Comparison of ENCODE assay signal across 14 cellular contexts in genomic region chr6:44057238-44057930, GRCh38.
A peak's percentile ranks its signal among the peaks of the same experiment; 100 is the strongest.
DNase-seq lines count a peak whose midpoint lies in the region; ATAC-seq and TF ChIP-seq lines count a peak whose summit lies in the region.
"Had no signal": no experiment of that assay in that cellular context is flagged by ENCODE, and none has a peak within 500 bp of the region (broad histone marks: within the 10 kb centered on the region; RNA-seq: fewer than 3 reads in every experiment).

No MANE protein-coding gene starts in this region.

- H3K27me3 ChIP-seq in endodermal cell (ENCODE audit: control insufficient read depth, insufficient read depth, low read length, poor library complexity, severe bottlenecking): no peaks in the 10 kb centered on the region

- no peak overlapping the region for H3K4me3 ChIP-seq in endodermal cell (ENCODE audit: low read length)

- H3K4me3 Mint-ChIP-seq in endodermal cell (no peak overlapping the region), neural crest cell (no peak overlapping the region)
- no peak overlapping the region for H3K4me3 Mint-ChIP-seq in activated naive CD8-positive, alpha-beta T cell treated with anti-CD3 and anti-CD28 coated beads for 36 hours
- H3K4me3 Mint-ChIP-seq: activated naive CD8-positive, alpha-beta T cell; naive thymus-derived CD4-positive, alpha-beta T cell had no signal

- no peak for TF ChIP-seq CTCF in 22Rv1 (IDR thresholded peaks at IDR 0.05)
- no peak for TF ChIP-seq CTCF in endodermal cell (conservative IDR thresholded peaks at IDR 0.05)
- no peak for TF ChIP-seq CTCF in neural crest cell (conservative IDR thresholded peaks at IDR 0.05)

- peak; percentile 77 for DNase-seq in M059J (ENCODE audit: low read depth)
- DNase-seq in endodermal cell: no peak
- no peak for DNase-seq in neural crest cell (ENCODE audit: low read depth, low spot score)
- DNase-seq in activated naive CD8-positive, alpha-beta T cell treated with anti-CD3 and anti-CD28 coated beads for 36 hours: no peak
- DNase-seq in activated CD4-positive, CD25-positive, alpha-beta regulatory T cell (lab: John Stamatoyannopoulos, UW): no peak
- no peak for DNase-seq in AG08396 (ENCODE audit: low spot score)
- DNase-seq: effector CD4-positive, alpha-beta T cell; naive thymus-derived CD4-positive, alpha-beta T cell; NCI-H1930; NK-92 treated with Interleukin-12 subunit alpha and Interleukin-12 subunit beta, amount 100 ng/mL, for 24 hours; stimulated activated CD4-positive, alpha-beta T cell treated with anti-CD3 and anti-CD28 coated beads, Interleukin-15, amount 100 ng/mL, for 24 hours had no signal

- peak overlapping the region; percentile 69 for H3K27ac ChIP-seq in 22Rv1
- no peak overlapping the region for H3K27ac ChIP-seq in endodermal cell (ENCODE audit: low read depth, low read length)

- H3K4me1 ChIP-seq in endodermal cell (ENCODE audit: control insufficient read depth, insufficient read depth, low read length): peaks cover 12% of the 10 kb centered on the region

- H3K27me3 Mint-ChIP-seq in endodermal cell (ENCODE audit: insufficient read depth) (peaks cover 1% of the 10 kb centered on the region), neural crest cell (ENCODE audit: low read depth) (no peaks in the 10 kb centered on the region)
- peaks cover 29% of the 10 kb centered on the region for H3K27me3 Mint-ChIP-seq in activated naive CD8-positive, alpha-beta T cell treated with anti-CD3 and anti-CD28 coated beads for 36 hours

- WGBS in endodermal cell (ENCODE audit: insufficient coverage in 1 of 2, insufficient read length in 1 of 2), 2 experiments: 90% methylated on average over 2 to 3 of the region's 4 CpGs

- H3K4me1 Mint-ChIP-seq in endodermal cell (peaks cover 27% of the 10 kb centered on the region), neural crest cell (peaks cover 11% of the 10 kb centered on the region)
- H3K4me1 Mint-ChIP-seq in activated naive CD8-positive, alpha-beta T cell treated with anti-CD3 and anti-CD28 coated beads for 36 hours: peaks cover 6% of the 10 kb centered on the region

- H3K36me3 ChIP-seq in endodermal cell (ENCODE audit: control insufficient read depth, insufficient read depth, low read length): no peaks in the 10 kb centered on the region

- no peak overlapping the region for H3K9ac ChIP-seq in endodermal cell (ENCODE audit: extremely low read depth, low read length, poor library complexity, severe bottlenecking)

- H3K9me3 ChIP-seq in endodermal cell (ENCODE audit: control insufficient read depth, low read length): peaks cover 8% of the 10 kb centered on the region

- ATAC-seq in HG03108 (IDR thresholded peaks at IDR 0.05; ENCODE audit: unreplicated experiment): no peak
- ATAC-seq: naive thymus-derived CD4-positive, alpha-beta T cell had no signal

- H3K36me3 Mint-ChIP-seq in endodermal cell (ENCODE audit: low read depth) (no peaks in the 10 kb centered on the region), neural crest cell (ENCODE audit: low read depth) (no peaks in the 10 kb centered on the region)
- peaks cover 3% of the 10 kb centered on the region for H3K36me3 Mint-ChIP-seq in activated naive CD8-positive, alpha-beta T cell treated with anti-CD3 and anti-CD28 coated beads for 36 hours

- H3K27ac Mint-ChIP-seq in endodermal cell (peak overlapping the region; percentile 36), neural crest cell (ENCODE audit: unreplicated experiment) (peak overlapping the region; percentile 3)
- no peak overlapping the region for H3K27ac Mint-ChIP-seq in activated naive CD8-positive, alpha-beta T cell treated with anti-CD3 and anti-CD28 coated beads for 36 hours
- H3K27ac Mint-ChIP-seq: activated naive CD8-positive, alpha-beta T cell had no signal

- H3K9me3 Mint-ChIP-seq in endodermal cell (peaks cover 11% of the 10 kb centered on the region), neural crest cell (peaks cover 4% of the 10 kb centered on the region)
- no peaks in the 10 kb centered on the region for H3K9me3 Mint-ChIP-seq in activated naive CD8-positive, alpha-beta T cell treated with anti-CD3 and anti-CD28 coated beads for 36 hours
